In genomic region chr7:37182011-37182478, GRCh38 we compare ENCODE assay signal across 8 cellular contexts.
DNase-seq lines count a peak whose midpoint lies in the region; ATAC-seq and TF ChIP-seq lines count a peak whose summit lies in the region.

No MANE protein-coding gene starts in this region.

- H3K79me2 ChIP-seq in parathyroid adenoma: no peaks in the 10 kb centered on the region

- no peak overlapping the region for H3K4me3 ChIP-seq in LNCaP clone FGC (ENCODE audit: low read depth, low read length)
- H3K4me3 ChIP-seq in SJCRH30: no peak overlapping the region
- no peak overlapping the region for H3K4me3 ChIP-seq in parathyroid adenoma (ENCODE audit: low read depth, low read length)

- peaks cover 2% of the 10 kb centered on the region for H3K4me1 Mint-ChIP-seq in glutamatergic neuron (ENCODE audit: low read depth, unreplicated experiment)
- peaks cover 7% of the 10 kb centered on the region for H3K4me1 Mint-ChIP-seq in type B pancreatic cell (ENCODE audit: unreplicated experiment)

- H3K27me3 ChIP-seq in SJCRH30 (no peaks in the 10 kb centered on the region), parathyroid adenoma (ENCODE audit: control insufficient read depth, insufficient read depth, low read length) (no peaks in the 10 kb centered on the region)

- H3K9me3 ChIP-seq in SJCRH30 (replicated peaks) (no peaks in the 10 kb centered on the region), parathyroid adenoma (ENCODE audit: control insufficient read depth, low read length) (no peaks in the 10 kb centered on the region)

- peak; percentile 86 for DNase-seq in DMS53 treated with DMSO at 0.1 percent for 48 hours (lab: John Stamatoyannopoulos, UW; ENCODE audit: unreplicated experiment)
- DNase-seq in LNCaP clone FGC (ENCODE audit: low read depth): peak; percentile 19
- DNase-seq in SJCRH30: peak; percentile 84 to 94
- DNase-seq in activated naive CD4-positive, alpha-beta T cell treated with Interleukin-2 at 50 U/mL for 16 hours: peak; percentile 79
- peak; percentile 92 for DNase-seq in glutamatergic neuron
- DNase-seq in type B pancreatic cell (ENCODE audit: extremely low spot score, unreplicated experiment): peak; percentile 87

- H3K27me3 Mint-ChIP-seq in glutamatergic neuron (ENCODE audit: unreplicated experiment) (no peaks in the 10 kb centered on the region), type B pancreatic cell (no peaks in the 10 kb centered on the region)

- H3K27ac Mint-ChIP-seq in glutamatergic neuron (ENCODE audit: unreplicated experiment) (no peak overlapping the region), type B pancreatic cell (no peak overlapping the region)

- no peak overlapping the region for H2AFZ ChIP-seq in parathyroid adenoma

- H3K4me1 ChIP-seq in SJCRH30 (no peaks in the 10 kb centered on the region), parathyroid adenoma (peaks cover 3% of the 10 kb centered on the region)

- H3K27ac ChIP-seq in SJCRH30 (no peak overlapping the region), parathyroid adenoma (no peak overlapping the region)

- H3K9ac ChIP-seq in parathyroid adenoma: no peak overlapping the region

- H3K9me3 Mint-ChIP-seq in glutamatergic neuron (ENCODE audit: unreplicated experiment) (no peaks in the 10 kb centered on the region), type B pancreatic cell (no peaks in the 10 kb centered on the region)

- no peaks in the 10 kb centered on the region for H3K36me3 Mint-ChIP-seq in glutamatergic neuron (ENCODE audit: unreplicated experiment)
- H3K36me3 Mint-ChIP-seq in type B pancreatic cell: no peaks in the 10 kb centered on the region

- peak; percentile 70 for ATAC-seq in GM21717 (IDR thresholded peaks at IDR 0.05; ENCODE audit: unreplicated experiment)

- no peak overlapping the region for H3K4me2 ChIP-seq in parathyroid adenoma (ENCODE audit: low read length)

- no peaks in the 10 kb centered on the region for H3K36me3 ChIP-seq in SJCRH30
- no peaks in the 10 kb centered on the region for H3K36me3 ChIP-seq in parathyroid adenoma (ENCODE audit: control insufficient read depth, insufficient read depth, low read length)

- H3K4me3 Mint-ChIP-seq in glutamatergic neuron (ENCODE audit: unreplicated experiment) (no peak overlapping the region), type B pancreatic cell (no peak overlapping the region)

- peak; percentile 92 for TF ChIP-seq CTCF in LNCaP clone FGC (IDR thresholded peaks at IDR 0.05; ENCODE audit: control insufficient read depth, extremely low read depth, insufficient read depth)
- TF ChIP-seq CTCF in glutamatergic neuron (IDR thresholded peaks at IDR 0.05; ENCODE audit: partially characterized antibody, unreplicated experiment): peak; percentile 94
- peak; percentile 88 for TF ChIP-seq CTCF in parathyroid adenoma (IDR thresholded peaks at IDR 0.05)
- TF ChIP-seq CTCF in type B pancreatic cell (conservative IDR thresholded peaks at IDR 0.05): peak; percentile 97

Comparison
In these comparisons a context has a peak if more than half of its experiments do, and no peak if none do; other contexts are left out.
1. DNase-seq: peak in every context shown above with its lines; median percentile 92 in glutamatergic neuron; 89 in SJCRH30; 87 in type B pancreatic cell; 86 in DMS53 treated with DMSO at 0.1 percent for 48 hours; 79 in activated naive CD4-positive, alpha-beta T cell treated with Interleukin-2 at 50 U/mL for 16 hours; 19 in LNCaP clone FGC.